ENCODE assay signal across 18 cellular contexts in the genomic region with DNA sequence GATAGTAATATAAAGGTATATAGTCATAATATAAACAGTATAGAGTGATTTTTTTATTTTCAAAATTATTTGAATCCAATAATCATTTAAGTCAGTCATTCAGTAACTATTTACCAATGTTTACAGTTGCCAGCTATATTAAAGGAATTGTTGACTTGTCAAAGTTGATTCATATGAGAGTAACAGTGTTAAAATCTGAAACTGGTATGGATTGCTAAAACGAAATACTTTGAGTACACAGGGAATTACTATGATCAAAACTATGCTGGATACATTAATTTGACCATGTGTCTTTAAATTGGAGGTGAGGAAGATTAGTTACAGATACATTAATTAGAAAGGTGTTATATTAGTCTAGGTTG.
"Had no signal": no experiment of that assay in that cellular context is flagged by ENCODE, and none has a peak within 500 bp of the region (broad histone marks: within the 10 kb centered on the region; RNA-seq: fewer than 3 reads in every experiment).

No MANE protein-coding gene starts in this region.

- H3K4me1 ChIP-seq: colonic mucosa, pancreas had no signal

- H3K4me1 Mint-ChIP-seq: memory B cell had no signal

- H3K27ac ChIP-seq: colonic mucosa, epithelial cell of prostate, pancreas, tibial artery had no signal

- H3K9me3 Mint-ChIP-seq: activated T-helper 1 cell treated with anti-CD3 and anti-CD28 coated beads, Interleukin-12 subunit alpha, Interleukin-12 subunit beta, Interleukin-2, Interleukin-4 antibody, amounts not matched to agents 30 ng/mL and 10 ng/mL and 1 ng/mL, durations not matched to agents 14 hours and 24 hours and 36 hours; endodermal cell; memory B cell; naive B cell had no signal

- ATAC-seq: mucosa of descending colon, sciatic nerve had no signal

- H3K27me3 ChIP-seq: colonic mucosa, pancreas, tibial artery had no signal

- H3K4me3 ChIP-seq: colonic mucosa, mucosa of descending colon, pancreas, tibial artery had no signal

- DNase-seq: activated CD4-positive, alpha-beta T cell treated with anti-CD3 and anti-CD28 coated beads, Interleukin-2, amount 50 U/mL, for 1 hour; activated CD4-positive, CD25-positive, alpha-beta regulatory T cell treated with anti-CD3 and anti-CD28 coated beads, Interleukin-2, amount 50 U/mL, for 72 hours; amniotic stem cell; central memory CD4-positive, alpha-beta T cell; colonic mucosa; endodermal cell; mucosa of descending colon; naive B cell; pancreas; stimulated activated CD8-positive, alpha-beta memory T cell treated with anti-CD3 and anti-CD28 coated beads, Interleukin-4, amount 100 ng/mL, for 48 hours; stimulated activated naive CD4-positive, alpha-beta T cell treated with Interleukin-2 at 50 U/mL for 16 hours; T-helper 9 cell; tibial artery had no signal

- H3K9me3 ChIP-seq: colonic mucosa, mucosa of descending colon, pancreas, tibial artery had no signal

- H3K27me3 Mint-ChIP-seq: activated naive CD8-positive, alpha-beta T cell; memory B cell; naive B cell had no signal

- H3K4me3 Mint-ChIP-seq: activated naive CD8-positive, alpha-beta T cell; activated T-helper 1 cell treated with anti-CD3 and anti-CD28 coated beads, Interleukin-12 subunit alpha, Interleukin-12 subunit beta, Interleukin-2, Interleukin-4 antibody, amounts not matched to agents 30 ng/mL and 10 ng/mL and 1 ng/mL, durations not matched to agents 14 hours and 24 hours and 36 hours; endodermal cell; memory B cell; naive B cell had no signal

- H3K36me3 ChIP-seq: colonic mucosa, pancreas, tibial artery had no signal

- H3K27ac Mint-ChIP-seq: activated naive CD8-positive, alpha-beta T cell; activated T-helper 1 cell treated with anti-CD3 and anti-CD28 coated beads, Interleukin-12 subunit alpha, Interleukin-12 subunit beta, Interleukin-2, Interleukin-4 antibody, amounts not matched to agents 30 ng/mL and 10 ng/mL and 1 ng/mL, durations not matched to agents 14 hours and 24 hours and 36 hours; endodermal cell; memory B cell had no signal
